22 cellular contexts compared by ENCODE assay signal in the genomic region with DNA sequence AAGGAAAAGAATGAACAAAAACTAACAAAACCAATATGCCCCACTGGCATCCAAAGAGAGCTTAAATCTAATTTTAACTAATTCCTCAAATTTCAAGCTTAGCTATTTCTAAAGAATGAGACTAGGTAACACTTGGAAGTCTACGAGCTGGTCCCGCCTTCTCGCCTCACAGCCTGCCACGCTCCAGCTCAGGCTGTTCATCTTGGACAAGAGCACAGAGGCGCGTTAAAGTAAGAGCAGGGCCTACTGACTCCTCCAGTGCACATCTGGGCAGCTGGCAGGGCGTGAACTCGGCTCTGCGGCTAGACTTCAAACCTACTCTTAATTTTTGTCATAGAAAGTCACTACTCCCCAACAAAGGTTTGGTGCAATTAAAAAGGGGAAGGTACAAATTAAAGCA.
"Had no signal": no experiment of that assay in that cellular context is flagged by ENCODE, and none has a peak within 500 bp of the region (broad histone marks: within the 10 kb centered on the region; RNA-seq: fewer than 3 reads in every experiment).

No MANE protein-coding gene starts in this region.

- H3K27me3 Mint-ChIP-seq: brain; naive thymus-derived CD4-positive, alpha-beta T cell; stimulated activated naive B cell treated with anti-CD40 and anti-IgM and Interleukin-4, amounts not matched to agents 10 μg/mL and 1 μg/mL and 100 μg/mL, for 72 hours; type B pancreatic cell had no signal

- H3K4me3 Mint-ChIP-seq: brain; endodermal cell; naive thymus-derived CD4-positive, alpha-beta T cell; neural crest cell; stimulated activated naive B cell treated with anti-CD40 and anti-IgM and Interleukin-4, amounts not matched to agents 10 μg/mL and 1 μg/mL and 100 μg/mL, for 72 hours; T-helper 1 cell treated with Interleukin-12 subunit alpha and Interleukin-12 subunit beta and Interleukin-4 antibody, amounts not matched to agents 30 μg/mL and 1 μg/mL, for 36 hours; type B pancreatic cell had no signal

- ATAC-seq: heart right ventricle; naive thymus-derived CD4-positive, alpha-beta T cell; stimulated activated naive B cell treated with anti-CD40 and anti-IgM and Interleukin-4, amounts not matched to agents 10 μg/mL and 1 μg/mL and 100 μg/mL, for 72 hours had no signal

- H3K4me1 Mint-ChIP-seq: endodermal cell; stimulated activated naive B cell treated with anti-CD40 and anti-IgM and Interleukin-4, amounts not matched to agents 10 μg/mL and 1 μg/mL and 100 μg/mL, for 72 hours had no signal

- H3K27ac Mint-ChIP-seq: brain; stimulated activated naive B cell treated with anti-CD40 and anti-IgM and Interleukin-4, amounts not matched to agents 10 μg/mL and 1 μg/mL and 100 μg/mL, for 72 hours; T-helper 1 cell treated with Interleukin-12 subunit alpha and Interleukin-12 subunit beta and Interleukin-4 antibody, amounts not matched to agents 30 μg/mL and 1 μg/mL, for 36 hours; type B pancreatic cell had no signal

- H3K9me3 Mint-ChIP-seq: brain; endodermal cell; naive thymus-derived CD4-positive, alpha-beta T cell; neural crest cell; stimulated activated naive B cell treated with anti-CD40 and anti-IgM and Interleukin-4, amounts not matched to agents 10 μg/mL and 1 μg/mL and 100 μg/mL, for 72 hours; T-helper 1 cell treated with Interleukin-12 subunit alpha and Interleukin-12 subunit beta and Interleukin-4 antibody, amounts not matched to agents 30 μg/mL and 1 μg/mL, for 36 hours; type B pancreatic cell had no signal

- DNase-seq: activated CD4-positive, alpha-beta T cell treated with anti-CD3 and anti-CD28 coated beads for 4 hours; activated CD4-positive, alpha-beta T cell treated with anti-CD3 and anti-CD28 coated beads, Interleukin-2, amount 50 U/mL, for 4 hours; activated CD8-positive, alpha-beta memory T cell treated with anti-CD3 and anti-CD28 coated beads for 24 hours; activated gamma-delta T cell; activated naive CD4-positive, alpha-beta T cell treated with anti-CD3 and anti-CD28 coated beads, Interleukin-2, amount 50 U/mL, for 16 hours; adrenal gland; aorta; endodermal cell; foreskin melanocyte; heart right ventricle; midbrain; naive thymus-derived CD4-positive, alpha-beta T cell; stimulated activated CD4-positive, alpha-beta T cell treated with anti-CD3 and anti-CD28 coated beads, Interleukin-15, amount 100 ng/mL, for 24 hours; stimulated activated CD4-positive, alpha-beta T cell treated with anti-CD3 and anti-CD28 coated beads, Interleukin-2, amount 100 ng/mL, for 24 hours; stimulated activated naive B cell treated with anti-CD40 and anti-IgM and Interleukin-4, amounts not matched to agents 10 μg/mL and 1 μg/mL and 100 μg/mL, for 72 hours; T-helper 9 cell; testis; uterus had no signal
